ENCODE assay signal across 16 cellular contexts in the genomic region with DNA sequence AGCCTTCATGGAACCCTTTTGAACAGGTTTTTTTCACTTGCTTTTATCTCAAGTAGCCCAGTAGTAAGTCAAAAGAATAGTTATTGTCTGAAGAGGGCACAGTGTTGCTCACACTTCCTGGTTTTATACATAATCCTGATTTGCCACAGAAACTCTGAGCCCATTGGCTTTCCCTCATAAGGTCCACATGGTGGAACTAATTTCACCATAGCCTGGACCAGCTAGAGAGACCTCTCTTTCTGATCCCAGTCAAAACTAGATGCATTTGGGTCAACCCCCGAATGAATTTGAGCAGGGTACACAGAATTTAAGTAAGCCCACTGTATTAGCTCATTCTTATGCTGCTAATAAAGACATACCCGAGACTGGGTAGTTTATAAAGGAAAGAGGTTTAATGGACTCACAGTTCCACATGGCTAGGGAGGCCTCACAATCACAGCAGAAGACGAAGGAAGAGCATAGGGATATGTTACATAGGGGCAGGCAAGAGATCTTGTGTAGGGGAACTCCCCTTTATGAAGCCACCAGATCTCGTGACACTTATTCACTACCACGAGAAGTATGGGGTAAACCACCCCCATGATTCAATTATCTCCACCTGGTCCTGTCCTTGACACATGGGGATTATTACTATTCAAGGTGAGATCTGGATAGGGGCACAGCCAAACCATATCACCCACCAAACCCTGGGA. TPM values are rescaled to one million over a fixed set of nuclear protein-coding genes. Genes with fewer than 3 reads are reported as not detected.
DNase-seq lines count a peak whose midpoint lies in the region; ATAC-seq, FAIRE-seq and TF ChIP-seq lines count a peak whose summit lies in the region.
"Had no signal": no experiment of that assay in that cellular context is flagged by ENCODE, and none has a peak within 500 bp of the region (broad histone marks: within the 10 kb centered on the region; RNA-seq: fewer than 3 reads in every experiment).

No MANE protein-coding gene starts in this region.

- peaks cover 10% of the 10 kb centered on the region for H3K36me3 Mint-ChIP-seq in endothelial cell (ENCODE audit: low read depth, unreplicated experiment)
- H3K36me3 Mint-ChIP-seq: natural killer cell treated with Interleukin-12 subunit alpha and Interleukin-12 subunit beta and Interleukin-15 and Interleukin-18, amount 100 ng/mL, for 72 hours had no signal

- WGBS in SK-N-SH (ENCODE audit: low lambda C conversion rate): 90% methylated on average over 5 of the region's 5 CpGs
- WGBS in GM12878 (ENCODE audit: insufficient coverage, insufficient replicate concordance, low lambda C conversion rate, missing lambda C conversion rate): 74% methylated on average over 5 of the region's 5 CpGs
- WGBS in smooth muscle cell (ENCODE audit: low lambda C conversion rate): 94% methylated on average over 5 of the region's 5 CpGs

- intact Hi-C loops in GM12878 (cut with micrococcal nuclease; ENCODE audit: unreplicated experiment): loop anchor here (10.0 kb wide), 1 partner anchor 955 kb away; the partner anchor contains the start of gene IBTK

- peak overlapping the region in 1 of 2 experiments; percentile 57; a peak in 2 of 4 replicates for H3K27ac ChIP-seq in SK-N-SH (ENCODE audit: low read depth in 2 of 2, low read length in 1 of 2)
- no peak overlapping the region for H3K27ac ChIP-seq in GM12878 (ENCODE audit: control insufficient read depth, insufficient read depth)
- H3K27ac ChIP-seq in smooth muscle cell (ENCODE audit: low read depth): peak overlapping the region; percentile 48
- H3K27ac ChIP-seq: A549, coronary artery had no signal

- no peak overlapping the region for H3K4me2 ChIP-seq in SK-N-SH
- 0 out of 2 replicates have a peak overlapping the region, but pooled peaks have one; percentile 7 for H3K4me2 ChIP-seq in GM12878 (ENCODE audit: control insufficient read depth, insufficient read depth)
- no peak overlapping the region for H3K4me2 ChIP-seq in smooth muscle cell
- H3K4me2 ChIP-seq: A549, GM23338 had no signal

- CTCF ChIA-PET in SK-N-SH (lab: Yijun Ruan, JAX): interaction anchor here (1.5 to 7.7 kb wide), 3 partner anchors 13 to 313 kb away, joined by 3 to 69 read pairs (median 8); partner anchors contain the start of genes DOP1A, PRSS35 and UBE3D
- CTCF ChIA-PET in GM12878 (lab: Yijun Ruan, JAX): interaction anchor here (1.5 to 19.2 kb wide), 4 partner anchors 16 to 134 kb away, joined by 3 to 195 read pairs (median 14); partner anchors contain the start of genes DOP1A and UBE3D

- no peak for TF ChIP-seq POLR2A in GM12878 (IDR thresholded peaks at IDR 0.05; ENCODE audit: low read depth, low read length)

- no peak for TF ChIP-seq EP300 in SK-N-SH (IDR thresholded peaks at IDR 0.05; ENCODE audit: borderline replicate concordance in 1 of 2, low read depth in 1 of 2, low read length in 1 of 2)
- no peak for TF ChIP-seq EP300 in GM12878 (IDR thresholded peaks at IDR 0.05; ENCODE audit: borderline replicate concordance in 1 of 2, control insufficient read depth in 1 of 2, low read depth in 2 of 2, low read length in 2 of 2)

- no peak for TF ChIP-seq RAD21 in SK-N-SH (IDR thresholded peaks at IDR 0.05; ENCODE audit: low read length)
- no peak for TF ChIP-seq RAD21 in GM12878 (IDR thresholded peaks at IDR 0.05; ENCODE audit: insufficient read depth, low read depth, low read length)

- TSS peak; percentile 74 for BruUV-seq in GM12878 (replicated peaks; lab: Mats Ljungman, UMichigan)

- RAD21 ChIA-PET in GM12878 (lab: Charles Lee; ENCODE audit: unreplicated experiment): interaction anchor here (0.9 to 11.8 kb wide), 2 partner anchors 16 to 133 kb away, joined by 6 to 93 read pairs; partner anchors contain the start of genes DOP1A and UBE3D

- no peaks in the 10 kb centered on the region for H3K9me3 ChIP-seq in SK-N-SH
- H3K9me3 ChIP-seq in GM12878 (replicated peaks; ENCODE audit: control insufficient read depth, insufficient read depth, low read length): no peaks in the 10 kb centered on the region
- H3K9me3 ChIP-seq in smooth muscle cell (replicated peaks; ENCODE audit: low read depth): no peaks in the 10 kb centered on the region
- H3K9me3 ChIP-seq: A549 had no signal

- POLR2A ChIA-PET in SK-N-SH (lab: Yijun Ruan, JAX): no interaction called here
- POLR2A ChIA-PET in GM12878 (lab: Charles Lee): interaction anchor here (1.2 to 2.8 kb wide), 2 partner anchors 131 to 134 kb away, joined by 3 to 12 read pairs; partner anchors contain the start of gene DOP1A

- peak; percentile 15; the same call in 1 of the 3 replicates for ATAC-seq in SK-N-SH treated with all-trans-retinoic acid at 6 μM for 48 hours
- ATAC-seq in HG02759 (IDR thresholded peaks at IDR 0.05; ENCODE audit: unreplicated experiment): peak; percentile 75
- ATAC-seq in GM12878: peak; percentile 90
- ATAC-seq: GM23338; natural killer cell treated with Interleukin-12 subunit alpha and Interleukin-12 subunit beta and Interleukin-15 and Interleukin-18, amount 100 ng/mL, for 72 hours had no signal

- H3K9ac ChIP-seq in SK-N-SH (no peak overlapping the region), GM12878 (ENCODE audit: control insufficient read depth, insufficient read depth, low read length) (no peak overlapping the region), smooth muscle cell (ENCODE audit: low read depth) (no peak overlapping the region)

- no peak for DNase-seq in SK-N-SH
- DNase-seq in GM12878 (ENCODE audit: low read depth, low spot score): no peak
- DNase-seq in smooth muscle cell (lab: John Stamatoyannopoulos, UW; ENCODE audit: unreplicated experiment): no peak
- DNase-seq in HuH-7 (ENCODE audit: low spot score): no peak
- DNase-seq in endothelial cell (ENCODE audit: low spot score): no peak
- DNase-seq in DMS 273 treated with DMSO at 0.1 percent for 48 hours (lab: John Stamatoyannopoulos, UW): no peak
- DNase-seq: activated CD4-positive, alpha-beta T cell treated with anti-CD3 and anti-CD28 coated beads, Interleukin-2, amount 50 U/mL, for 4 hours; kidney; NCI-H187 had no signal

- H3K36me3 ChIP-seq in SK-N-SH (replicated peaks in 1 of 2; ENCODE audit: control insufficient read depth in 1 of 2, insufficient read depth in 2 of 2, low read length in 1 of 2) (peaks cover 16 to 27% of the 10 kb centered on the region in 2 experiments), GM12878 (ENCODE audit: control insufficient read depth in 2 of 2, insufficient read depth in 2 of 2, low read length in 1 of 2) (peaks cover 0 to 5% of the 10 kb centered on the region in 2 experiments; a peak in 2 of 4 replicates), smooth muscle cell (ENCODE audit: low read depth) (no peaks in the 10 kb centered on the region)

- H3K9me3 Mint-ChIP-seq in endothelial cell (ENCODE audit: unreplicated experiment): no peaks in the 10 kb centered on the region
- H3K9me3 Mint-ChIP-seq: GM23338; natural killer cell treated with Interleukin-12 subunit alpha and Interleukin-12 subunit beta and Interleukin-15 and Interleukin-18, amount 100 ng/mL, for 72 hours; type B pancreatic cell had no signal

- H3K27me3 ChIP-seq in SK-N-SH (ENCODE audit: insufficient read depth) (no peaks in the 10 kb centered on the region), GM12878 (replicated peaks in 1 of 2; ENCODE audit: control insufficient read depth in 2 of 2, insufficient read depth in 2 of 2, low read length in 1 of 2) (no peaks in the 10 kb centered on the region), smooth muscle cell (ENCODE audit: low read depth) (no peaks in the 10 kb centered on the region)

- H2AFZ ChIP-seq in SK-N-SH (ENCODE audit: low read depth) (no peak overlapping the region), GM12878 (ENCODE audit: control insufficient read depth, low read depth, low read length) (peak overlapping the region; percentile 25), smooth muscle cell (ENCODE audit: low read depth) (no peak overlapping the region)
- H2AFZ ChIP-seq: GM23338 had no signal

- no peak for TF ChIP-seq CTCF in SK-N-SH (IDR thresholded peaks at IDR 0.05)
- no peak for TF ChIP-seq CTCF in GM12878 (IDR thresholded peaks at IDR 0.05 in 2 of 3, conservative IDR thresholded peaks at IDR 0.05 in 1 of 3; ENCODE audit: control insufficient read depth in 2 of 3, extremely low read depth in 1 of 3, insufficient read depth in 1 of 3, low read depth in 3 of 3, low read length in 3 of 3)
- no peak for TF ChIP-seq CTCF in smooth muscle cell (IDR thresholded peaks at IDR 0.05; ENCODE audit: borderline replicate concordance, insufficient read depth, poor library complexity, severe bottlenecking)
- no peak for TF ChIP-seq CTCF in endothelial cell (IDR thresholded peaks at IDR 0.05; ENCODE audit: unreplicated experiment)

- H4K20me1 ChIP-seq in SK-N-SH (ENCODE audit: insufficient read depth): no peaks in the 10 kb centered on the region
- H4K20me1 ChIP-seq in GM12878 (ENCODE audit: control insufficient read depth, insufficient read depth): no peaks in the 10 kb centered on the region
- peaks cover 11% of the 10 kb centered on the region for H4K20me1 ChIP-seq in smooth muscle cell (ENCODE audit: low read depth)

- no peak overlapping the region for H3K4me3 ChIP-seq in SK-N-SH (ENCODE audit: low read depth in 2 of 2, low read length in 1 of 2)
- no peak overlapping the region for H3K4me3 ChIP-seq in GM12878
- H3K4me3 ChIP-seq in smooth muscle cell: no peak overlapping the region
- H3K4me3 ChIP-seq: A549, coronary artery, GM23338 had no signal

- SMC1A ChIA-PET in GM12878 (lab: Charles Lee; ENCODE audit: uncharacterized antibody, unreplicated experiment): interaction anchor here (1.0 to 4.5 kb wide), 5 partner anchors 10 to 142 kb away, joined by 3 to 26 read pairs (median 3); partner anchors contain the start of genes DOP1A and UBE3D

- in situ Hi-C loops in GM12878 (cut with MboI): no loop called here

- H3K4me3 Mint-ChIP-seq in endothelial cell (ENCODE audit: unreplicated experiment): no peak overlapping the region
- H3K4me3 Mint-ChIP-seq: GM23338; natural killer cell treated with Interleukin-12 subunit alpha and Interleukin-12 subunit beta and Interleukin-15 and Interleukin-18, amount 100 ng/mL, for 72 hours; type B pancreatic cell had no signal

- H3K79me2 ChIP-seq in SK-N-SH (ENCODE audit: insufficient read depth) (peaks cover 5% of the 10 kb centered on the region), GM12878 (ENCODE audit: control insufficient read depth, insufficient read depth, low read length) (no peaks in the 10 kb centered on the region), smooth muscle cell (ENCODE audit: low read depth) (no peaks in the 10 kb centered on the region)

- no peak for FAIRE-seq in GM12878 (lab: Jason Lieb, UNC)
- FAIRE-seq: A549, kidney had no signal

- peaks cover 9% of the 10 kb centered on the region for H3K4me1 Mint-ChIP-seq in endothelial cell (ENCODE audit: unreplicated experiment)

- no peak overlapping the region for H3K27ac Mint-ChIP-seq in endothelial cell (ENCODE audit: unreplicated experiment)
- H3K27ac Mint-ChIP-seq: GM23338; natural killer cell treated with Interleukin-12 subunit alpha and Interleukin-12 subunit beta and Interleukin-15 and Interleukin-18, amount 100 ng/mL, for 72 hours; type B pancreatic cell had no signal

- H3K27me3 Mint-ChIP-seq in endothelial cell (ENCODE audit: unreplicated experiment): no peaks in the 10 kb centered on the region
- H3K27me3 Mint-ChIP-seq: type B pancreatic cell had no signal

- no peaks in the 10 kb centered on the region for H3K9me2 ChIP-seq in SK-N-SH

- peaks cover 21% of the 10 kb centered on the region for H3F3A ChIP-seq in SK-N-SH (replicated peaks; ENCODE audit: insufficient read depth)
- peaks cover 8% of the 10 kb centered on the region for H3F3A ChIP-seq in smooth muscle cell (ENCODE audit: low read depth)

- H3K4me1 ChIP-seq in SK-N-SH (ENCODE audit: control insufficient read depth in 1 of 2, insufficient read depth in 2 of 2, low read depth in 1 of 2, low read length in 1 of 2) (peaks cover 5 to 20% of the 10 kb centered on the region in 2 experiments; a peak in 3 of 4 replicates), GM12878 (ENCODE audit: control insufficient read depth, insufficient read depth, low read length) (peaks cover 1% of the 10 kb centered on the region), smooth muscle cell (ENCODE audit: low read depth) (no peaks in the 10 kb centered on the region)

RNA-seq across cellular contexts. Expression of gene RWDD2A, which starts 6.2 kb away (rescaled TPM):
- polyA plus RNA-seq in SK-N-SH (2012; rRNA removed) (3.4 and 5.8 TPM in 2 replicates), GM12878 (2011; rRNA removed) (4.6 and 6.2 TPM in 2 replicates), GM12878 (2014; fragmentation: Illumina TruSeq; extraction: Trizol) (2.9 and 3.9 TPM in 2 replicates), GM12878 (2014; fragmentation: Nextera tagmentation; extraction: Ambion mirVana) (1 to 10 TPM; 3.2 to 3.4 TPM), GM12878 (2014; rRNA removed) (2.1 and 2.6 TPM in 2 replicates), GM12878 (2016; fragmentation: Nextera tagmentation; extraction: Ambion mirVana) (1 to 10 TPM; 2.7 to 4.5 TPM), smooth muscle cell (3.6 and 4.6 TPM in 2 replicates)
- polyA plus RNA-seq in SK-N-SH (2012; cell fraction: cytosol; rRNA removed): 4.3 and 4.9 TPM in 2 replicates
- polyA plus RNA-seq in SK-N-SH (2012; cell fraction: nucleus; rRNA removed): 6.1 and 12.4 TPM in 2 replicates
- total RNA-seq in GM12878 (2013; cell fraction: nucleolus; rRNA removed): 5.3 and 5.9 TPM in 2 replicates
- total RNA-seq in GM12878 (2014; rRNA removed) (2.5 and 2.7 TPM in 2 replicates), GM12878 (2014; rRNA removed; fragmentation: Illumina TruSeq; extraction: Trizol) (2.4 and 2.9 TPM in 2 replicates), GM12878 (2021) (2.3 and 2.4 TPM in 2 replicates), smooth muscle cell (4.2 and 6.9 TPM in 2 replicates), endothelial cell (ENCODE audit: unreplicated experiment) (4.4 TPM)
- 2.8 TPM for polyA plus RNA-seq in GM12878 (2011; ENCODE audit: low read depth)
- polyA plus RNA-seq in GM12878 (2011; cell fraction: cytosol; rRNA removed): 2.0 and 2.2 TPM in 2 replicates
- 3.4 and 5.0 TPM in 2 replicates for polyA plus RNA-seq in GM12878 (2011; cell fraction: nucleus; rRNA removed)
- polyA plus RNA-seq in GM12878 (2012): 3.2 and 4.6 TPM in 2 replicates
- polyA minus RNA-seq in GM12878 (2011; rRNA and poly(A)+ RNA removed): 3.2 and 3.7 TPM in 2 replicates
- polyA minus RNA-seq in GM12878 (2011; cell fraction: cytosol; rRNA and poly(A)+ RNA removed): 0.80 and 1.6 TPM in 2 replicates
- polyA minus RNA-seq in GM12878 (2011; cell fraction: nucleus; rRNA and poly(A)+ RNA removed): 3.5 and 4.4 TPM in 2 replicates

RNA-seq across cellular contexts. Expression of gene PGM3, which starts 6.3 kb away (rescaled TPM):
- polyA plus RNA-seq in SK-N-SH (2012; rRNA removed): 24.2 and 30.2 TPM in 2 replicates
- 28.8 and 30.9 TPM in 2 replicates for polyA plus RNA-seq in SK-N-SH (2012; cell fraction: cytosol; rRNA removed)
- 23.1 and 46.3 TPM in 2 replicates for polyA plus RNA-seq in SK-N-SH (2012; cell fraction: nucleus; rRNA removed)
- 73.3 and 81.6 TPM in 2 replicates for total RNA-seq in GM12878 (2013; cell fraction: nucleolus; rRNA removed)
- 15.1 and 15.4 TPM in 2 replicates for total RNA-seq in GM12878 (2014; rRNA removed)
- total RNA-seq in GM12878 (2014; rRNA removed; fragmentation: Illumina TruSeq; extraction: Trizol): 26.2 and 26.5 TPM in 2 replicates
- total RNA-seq in GM12878 (2021): 19.8 and 22.4 TPM in 2 replicates
- 31.9 TPM for polyA plus RNA-seq in GM12878 (2011; ENCODE audit: low read depth)
- polyA plus RNA-seq in GM12878 (2011; rRNA removed): 32.6 and 34.2 TPM in 2 replicates
- 8.6 and 13.5 TPM in 2 replicates for polyA plus RNA-seq in GM12878 (2011; cell fraction: cytosol; rRNA removed)
- polyA plus RNA-seq in GM12878 (2011; cell fraction: nucleus; rRNA removed): 23.7 and 46.9 TPM in 2 replicates
- 21.4 and 24.2 TPM in 2 replicates for polyA plus RNA-seq in GM12878 (2012)
- polyA plus RNA-seq in GM12878 (2014; fragmentation: Illumina TruSeq; extraction: Trizol): 13.0 and 19.8 TPM in 2 replicates
- polyA plus RNA-seq in GM12878 (2014; fragmentation: Nextera tagmentation; extraction: Ambion mirVana): 10 to 100 TPM; 23.1 to 28.6 TPM
- 14.7 and 14.8 TPM in 2 replicates for polyA plus RNA-seq in GM12878 (2014; rRNA removed)
- 10 to 100 TPM; 32.0 to 36.0 TPM for polyA plus RNA-seq in GM12878 (2016; fragmentation: Nextera tagmentation; extraction: Ambion mirVana)
- 38.5 and 81.3 TPM in 2 replicates for polyA minus RNA-seq in GM12878 (2011; rRNA and poly(A)+ RNA removed)
- 17.8 and 20.8 TPM in 2 replicates for polyA minus RNA-seq in GM12878 (2011; cell fraction: cytosol; rRNA and poly(A)+ RNA removed)
- 39.2 and 43.3 TPM in 2 replicates for polyA minus RNA-seq in GM12878 (2011; cell fraction: nucleus; rRNA and poly(A)+ RNA removed)
- total RNA-seq in smooth muscle cell: 173 and 206 TPM in 2 replicates
- 139 and 163 TPM in 2 replicates for polyA plus RNA-seq in smooth muscle cell
- 59.6 TPM for total RNA-seq in endothelial cell (ENCODE audit: unreplicated experiment)

Comparison
In these comparisons a context has a peak if more than half of its experiments do, and no peak if none do; other contexts are left out.
1. ATAC-seq: peak in every context shown above with its lines; median percentile 90 in GM12878; 75 in HG02759; 15 in SK-N-SH treated with all-trans-retinoic acid at 6 μM for 48 hours.